8 cellular contexts compared by ENCODE assay signal in genomic region chr1:109484519-109484975, GRCh38. TPM values are rescaled to one million over a fixed set of nuclear protein-coding genes. Genes with fewer than 3 reads are reported as not detected.
DNase-seq lines count a peak whose midpoint lies in the region; ATAC-seq, FAIRE-seq and TF ChIP-seq lines count a peak whose summit lies in the region.

No MANE protein-coding gene starts in this region.

- H3K36me3 Mint-ChIP-seq in MCF 10A (ENCODE audit: insufficient read depth, unreplicated experiment) (peaks cover 12% of the 10 kb centered on the region), mesothelial cell of epicardium (peaks cover 2% of the 10 kb centered on the region)

- TF ChIP-seq CTCF in AG09309 (IDR thresholded peaks at IDR 0.05; ENCODE audit: control insufficient read depth, insufficient read depth, low read depth, low read length, missing control alignments) (no peak), MCF 10A (IDR thresholded peaks at IDR 0.05; ENCODE audit: unreplicated experiment) (no peak), mesothelial cell of epicardium (IDR thresholded peaks at IDR 0.05; ENCODE audit: unreplicated experiment) (no peak), D721Med (IDR thresholded peaks at IDR 0.05; ENCODE audit: insufficient read depth, missing control alignments) (no peak)

- FAIRE-seq in GM12891 (lab: Jason Lieb, UNC) (no peak), D721Med (lab: Jason Lieb, UNC) (no peak)

- BruUV-seq in MCF 10A (replicated peaks; lab: Mats Ljungman, UMichigan) = TSS peak; percentile 74

- peaks cover 16% of the 10 kb centered on the region; the same call in 1 of the 2 replicates for H3K36me3 ChIP-seq in HUES64 (ENCODE audit: insufficient read depth, low read length)

- H3K9me3 Mint-ChIP-seq in MCF 10A (ENCODE audit: unreplicated experiment) (no peaks in the 10 kb centered on the region), mesothelial cell of epicardium (no peaks in the 10 kb centered on the region)

- peaks cover 9% of the 10 kb centered on the region; the same call in 1 of the 2 replicates for H3K4me1 ChIP-seq in HUES64 (ENCODE audit: insufficient read depth, low read length)

- WGBS in HUES64 = 5% methylated on average over 15 of the region's 15 CpGs

- H3K4me3 ChIP-seq in AG09309 (ENCODE audit: control insufficient read depth, low read depth, low read length) (peak overlapping the region; percentile 85), HUES64 (ENCODE audit: low read length) (peak overlapping the region; percentile 74)

- intact Hi-C loops in MCF 10A (cut with micrococcal nuclease) = no loop called here

- peaks cover 6% of the 10 kb centered on the region for H3K4me1 Mint-ChIP-seq in MCF 10A (ENCODE audit: insufficient read depth, unreplicated experiment)
- peaks cover 21% of the 10 kb centered on the region for H3K4me1 Mint-ChIP-seq in mesothelial cell of epicardium

- peak overlapping the region; percentile 97 for H3K9ac ChIP-seq in HUES64 (ENCODE audit: low read depth, low read length)

- H3K27ac Mint-ChIP-seq in MCF 10A (ENCODE audit: low read depth, unreplicated experiment) (peak overlapping the region; percentile 77), mesothelial cell of epicardium (peak overlapping the region; percentile 91)

- H3K9me3 ChIP-seq in HUES64 (ENCODE audit: insufficient read depth, low read depth, low read length) = no peaks in the 10 kb centered on the region

- H3K27me3 Mint-ChIP-seq in MCF 10A (ENCODE audit: insufficient read depth, unreplicated experiment) (peaks cover 19% of the 10 kb centered on the region), mesothelial cell of epicardium (ENCODE audit: low read depth) (peaks cover 29% of the 10 kb centered on the region)

- no peak for TF ChIP-seq POLR2A in GM12891 (IDR thresholded peaks at IDR 0.05; ENCODE audit: low read depth, low read length)

- H3K27ac ChIP-seq in HUES64 (ENCODE audit: low read depth, low read length) = peak overlapping the region; percentile 36

- POLR2A ChIA-PET in MCF 10A (lab: Yijun Ruan, JAX) = interaction anchor here (0.6 to 2.6 kb wide), 11 partner anchors 9 to 500 kb away, joined by 3 to 14 read pairs (median 3); partner anchors contain the start of genes AHCYL1, CYB561D1, GNAI3 and PSMA5

- H3K4me3 Mint-ChIP-seq in MCF 10A (ENCODE audit: unreplicated experiment) = peak overlapping the region; percentile 83
- peak overlapping the region; percentile 87 for H3K4me3 Mint-ChIP-seq in mesothelial cell of epicardium

- CTCF ChIA-PET in MCF 10A (lab: Yijun Ruan, JAX) = interaction anchor here (0.5 to 40.0 kb wide), 7 partner anchors 10 to 171 kb away, joined by 3 to 1071 read pairs (median 4); partner anchors contain the start of genes CYB561D1 and GPR61

- ATAC-seq in GM19023 (IDR thresholded peaks at IDR 0.05; ENCODE audit: unreplicated experiment) (no peak), HG03342 (IDR thresholded peaks at IDR 0.05; ENCODE audit: unreplicated experiment) (no peak)

- peaks cover 17% of the 10 kb centered on the region for H3K27me3 ChIP-seq in HUES64 (ENCODE audit: insufficient read depth, low read length)

- DNase-seq in AG09309 (ENCODE audit: low read depth) (no peak), MCF 10A (ENCODE audit: unreplicated experiment) (no peak), mesothelial cell of epicardium (ENCODE audit: low spot score in 2 of 2, unreplicated experiment in 2 of 2) (no peak), GM12891 (ENCODE audit: insufficient read length, low spot score) (no peak), D721Med (ENCODE audit: insufficient read length, low spot score) (no peak)

TF ChIP-seq in GM12891, 5 proteins besides CTCF, POLR2A, EP300 and RAD21:
- TF ChIP-seq POLR2AphosphoS5 (IDR thresholded peaks at IDR 0.05; ENCODE audit: low read depth, low read length) = no peak
- TF ChIP-seq SPI1 (IDR thresholded peaks at IDR 0.05; ENCODE audit: low read depth, low read length) = no peak
- TF ChIP-seq POU2F2 (IDR thresholded peaks at IDR 0.05; ENCODE audit: low read depth, low read length) = no peak

RNA-seq across cellular contexts. Expression of gene ATXN7L2, which starts 0.8 kb away (rescaled TPM):
- polyA plus RNA-seq in HUES64 (2013, experiment 1 of 2) = 8.0 TPM
- polyA plus RNA-seq in HUES64 (2013, experiment 2 of 2) = 6.0 TPM
- total RNA-seq in MCF 10A (2022) (3.8 and 7.3 TPM in 2 replicates), mesothelial cell of epicardium (13.8 to 14.9 TPM (median 13.8 TPM) in 3 replicates)
- polyA plus RNA-seq in GM12891 (2012; ENCODE audit: low read depth, missing spikeins) = 6.7 TPM

RNA-seq across cellular contexts. Expression of gene CYB561D1, which starts 9.3 kb away (rescaled TPM):
- polyA plus RNA-seq in HUES64 (2013, experiment 1 of 2) = 3.3 TPM
- 3.6 TPM for polyA plus RNA-seq in HUES64 (2013, experiment 2 of 2)
- 6.9 and 7.8 TPM in 2 replicates for total RNA-seq in MCF 10A (2022)
- total RNA-seq in mesothelial cell of epicardium = 9.5 to 11.7 TPM (median 10.6 TPM) in 3 replicates
- 4.4 TPM for polyA plus RNA-seq in GM12891 (2012; ENCODE audit: low read depth, missing spikeins)

RNA-seq across cellular contexts. Expression of gene SYPL2, which starts 18.2 kb away (rescaled TPM):
- polyA plus RNA-seq in HUES64 (2013, experiment 1 of 2) = 1.2 TPM
- 1.0 TPM for polyA plus RNA-seq in HUES64 (2013, experiment 2 of 2)
- total RNA-seq in MCF 10A (2022) (not detected in 2 replicates), mesothelial cell of epicardium (0.11 to 0.22 TPM (median 0.14 TPM) in 3 replicates)
- 1.3 TPM for polyA plus RNA-seq in GM12891 (2012; ENCODE audit: low read depth, missing spikeins)

RNA-seq across cellular contexts. Expression of gene AMIGO1, which starts 25.0 kb away (rescaled TPM):
- polyA plus RNA-seq in HUES64 (2013, experiment 1 of 2) = 1.6 TPM
- 2.4 TPM for polyA plus RNA-seq in HUES64 (2013, experiment 2 of 2)
- 0.21 and 0.29 TPM in 2 replicates for total RNA-seq in MCF 10A (2022)
- 5.0 to 5.4 TPM (median 5.1 TPM) in 3 replicates for total RNA-seq in mesothelial cell of epicardium
- 0.28 TPM for polyA plus RNA-seq in GM12891 (2012; ENCODE audit: low read depth, missing spikeins)

RNA-seq across cellular contexts. Expression of gene GPR61, which starts 55.1 kb away (rescaled TPM):
- polyA plus RNA-seq in HUES64 (2013, experiment 1 of 2) = not detected
- polyA plus RNA-seq in HUES64 (2013, experiment 2 of 2) = 0.13 TPM
- total RNA-seq in MCF 10A (2022) = not detected in 2 replicates
- not detected in 3 replicates for total RNA-seq in mesothelial cell of epicardium
- 0.40 TPM for polyA plus RNA-seq in GM12891 (2012; ENCODE audit: low read depth, missing spikeins)
